In genomic region chr19:48899781-48900476, GRCh38 we compare ENCODE assay signal across 8 cellular contexts. TPM values are rescaled to one million over a fixed set of nuclear protein-coding genes. Genes with fewer than 3 reads are reported as not detected.
DNase-seq lines count a peak whose midpoint lies in the region; ATAC-seq and TF ChIP-seq lines count a peak whose summit lies in the region.

Gene NUCB1 (plus strand): TSS chr19:48900312. CDS start chr19:48900797, 485 bp downstream.

- H3K9ac ChIP-seq in rectal smooth muscle tissue (ENCODE audit: low read length): peak within 1 kb of the TSS; percentile 25

- in situ Hi-C loops in GM13976 (cut with MboI; ENCODE audit: low sequenced_read_pairs, unreplicated experiment): no loop called here
- in situ Hi-C loops in astrocyte of the cerebellum (cut with HindIII; ENCODE audit: low sequenced_read_pairs): no loop called here

- peaks cover 4% of the 10 kb centered on the region for H3K36me3 ChIP-seq in rectal smooth muscle tissue (ENCODE audit: control insufficient read depth, insufficient read depth, low read length)
- no peaks in the 10 kb centered on the region for H3K36me3 ChIP-seq in aorta (ENCODE audit: control insufficient read depth in 1 of 2, insufficient read depth in 2 of 2, low read length in 1 of 2)

- no peaks in the 10 kb centered on the region for H3K27me3 ChIP-seq in rectal smooth muscle tissue (ENCODE audit: control insufficient read depth, insufficient read depth, low read length)
- no peaks in the 10 kb centered on the region for H3K27me3 ChIP-seq in aorta (ENCODE audit: control insufficient read depth in 1 of 2, insufficient read depth in 2 of 2, low read length in 1 of 2)

- H3K9me3 ChIP-seq in aorta (ENCODE audit: control insufficient read depth, low read length): no peaks in the 10 kb centered on the region

- TF ChIP-seq CTCF in GM13976 (IDR thresholded peaks at IDR 0.05; ENCODE audit: borderline replicate concordance, control extremely low read depth, extremely low read depth, insufficient read depth, missing control alignments) (no peak), astrocyte of the cerebellum (IDR thresholded peaks at IDR 0.05; ENCODE audit: low read depth, low read length, missing control alignments) (peak; percentile 42)

- intact Hi-C loops in aorta (cut with DNase I): loop anchor here (2.0 to 5.0 kb wide), 2 partner anchors 55 to 72 kb away; partner anchors contain the start of gene BAX (in 1 of the 2)

- ATAC-seq in HG02943 (IDR thresholded peaks at IDR 0.05; ENCODE audit: low read depth, unreplicated experiment) (peak; percentile 85), aorta (ENCODE audit: low FRiP score) (peak; percentile 98)

- H3K4me3 ChIP-seq in astrocyte of the cerebellum (ENCODE audit: low read depth, low read length) (peak within 1 kb of the TSS; percentile 86), rectal smooth muscle tissue (ENCODE audit: low read length) (peak within 1 kb of the TSS; percentile 74), aorta (ENCODE audit: low read length in 2 of 2) (peak within 1 kb of the TSS; percentile 38 to 75)

- peak; percentile 99 for DNase-seq in GM13976 (ENCODE audit: low spot score)
- peak; percentile 88 for DNase-seq in NCI-H2029 treated with DMSO at 0.1 percent for 48 hours (lab: John Stamatoyannopoulos, UW)
- peak; percentile 97 for DNase-seq in T-helper 9 cell
- peak; percentile 98 for DNase-seq in astrocyte of the cerebellum (ENCODE audit: low read depth)
- DNase-seq in hepatic stellate cell (ENCODE audit: low spot score): peak; percentile 99
- peak; percentile 99 to 100 for DNase-seq in aorta

- H3K27ac ChIP-seq in rectal smooth muscle tissue (ENCODE audit: low read depth, low read length): peak within 1 kb of the TSS; percentile 72
- H3K27ac ChIP-seq in aorta (ENCODE audit: low read depth in 1 of 2, low read length in 2 of 2): peak within 1 kb of the TSS; percentile 15 to 66

- H3K4me1 ChIP-seq in rectal smooth muscle tissue (ENCODE audit: control insufficient read depth, insufficient read depth, low read length): peaks cover 5% of the 10 kb centered on the region
- peaks cover 0 to 1% of the 10 kb centered on the region in 2 donors for H3K4me1 ChIP-seq in aorta (ENCODE audit: control insufficient read depth in 1 of 2, insufficient read depth in 2 of 2, low read length in 2 of 2)

- WGBS in aorta, 2 donors: 7% methylated on average over 34 of the region's 34 CpGs

RNA-seq across cellular contexts. Expression of gene NUCB1, which starts in this region (rescaled TPM):
- 100 to 1,000 TPM; 276 to 380 TPM for total RNA-seq in aorta
- polyA plus RNA-seq in aorta: 100 to 1,000 TPM in 1 of 2 donors, 10 to 100 TPM in 1; 82.9 to 375 TPM

Comparison
In these comparisons a context has a peak if more than half of its experiments do, and no peak if none do; other contexts are left out.
1. Peak in every context shown above with its lines: DNase-seq, ATAC-seq, H3K4me3 ChIP-seq and H3K27ac ChIP-seq.